ENCODE assay signal across 14 cellular contexts in genomic region chr19:1616875-1617274, GRCh38. TPM values are rescaled to one million over a fixed set of nuclear protein-coding genes. Genes with fewer than 3 reads are reported as not detected.
DNase-seq lines count a peak whose midpoint lies in the region; ATAC-seq and TF ChIP-seq lines count a peak whose summit lies in the region.
"Had no signal": no experiment of that assay in that cellular context is flagged by ENCODE, and none has a peak within 500 bp of the region (broad histone marks: within the 10 kb centered on the region; RNA-seq: fewer than 3 reads in every experiment).

No MANE protein-coding gene starts in this region.

- peaks cover 26% of the 10 kb centered on the region for H3K4me1 Mint-ChIP-seq in activated T-cell treated with anti-CD3 and anti-CD28 coated beads, Interleukin-2, amount 50 U/mL, for 72 hours (ENCODE audit: low read depth)
- peaks cover 21% of the 10 kb centered on the region for H3K4me1 Mint-ChIP-seq in activated naive CD8-positive, alpha-beta T cell treated with anti-CD3 and anti-CD28 coated beads for 36 hours
- peaks cover 9% of the 10 kb centered on the region for H3K4me1 Mint-ChIP-seq in neural crest cell

- peaks cover 0 to 21% of the 10 kb centered on the region in 2 donors for H3K36me3 Mint-ChIP-seq in activated T-cell treated with anti-CD3 and anti-CD28 coated beads, Interleukin-2, amount 50 U/mL, for 72 hours (ENCODE audit: insufficient read depth in 2 of 2)
- peaks cover 29% of the 10 kb centered on the region for H3K36me3 Mint-ChIP-seq in activated naive CD8-positive, alpha-beta T cell treated with anti-CD3 and anti-CD28 coated beads for 36 hours
- peaks cover 19% of the 10 kb centered on the region for H3K36me3 Mint-ChIP-seq in neural crest cell (ENCODE audit: low read depth)

- no peak overlapping the region for H3K4me3 Mint-ChIP-seq in activated T-cell treated with anti-CD3 and anti-CD28 coated beads, Interleukin-2, amount 50 U/mL, for 72 hours
- H3K4me3 Mint-ChIP-seq in activated naive CD8-positive, alpha-beta T cell treated with anti-CD3 and anti-CD28 coated beads for 36 hours, result no peak overlapping the region
- peak overlapping the region; percentile 10 for H3K4me3 Mint-ChIP-seq in neural crest cell

- POLR2A ChIA-PET in HEK293 (lab: Yijun Ruan, JAX), result no interaction called here

- CTCF ChIA-PET in HEK293 (lab: Yijun Ruan, JAX), result interaction anchor here (0.6 to 1.3 kb wide), 4 partner anchors 11 to 210 kb away, joined by 3 to 6 read pairs (median 4); partner anchors contain the start of gene UQCR11

- no peaks in the 10 kb centered on the region for H3K27me3 Mint-ChIP-seq in activated T-cell treated with anti-CD3 and anti-CD28 coated beads, Interleukin-2, amount 50 U/mL, for 72 hours (ENCODE audit: low read depth)
- H3K27me3 Mint-ChIP-seq in activated naive CD8-positive, alpha-beta T cell treated with anti-CD3 and anti-CD28 coated beads for 36 hours, result no peaks in the 10 kb centered on the region
- H3K27me3 Mint-ChIP-seq in neural crest cell (ENCODE audit: low read depth), result peaks cover 7% of the 10 kb centered on the region

- TF ChIP-seq CTCF in HEK293 (tag by site-specific recombination; IDR thresholded peaks at IDR 0.05), result no peak
- no peak for TF ChIP-seq CTCF in neural crest cell (conservative IDR thresholded peaks at IDR 0.05)

- peak in 1 of 2 donors; percentile 30 for ATAC-seq in activated T-cell treated with anti-CD3 and anti-CD28 coated beads, Interleukin-2, amount 50 U/mL, for 72 hours (replicated peaks in 1 of 2)

- no peak overlapping the region for H3K27ac ChIP-seq in HEK293 (ENCODE audit: extremely low read depth, low read depth, low read length)

- H3K9me3 Mint-ChIP-seq in activated T-cell treated with anti-CD3 and anti-CD28 coated beads, Interleukin-2, amount 50 U/mL, for 72 hours, result no peaks in the 10 kb centered on the region
- no peaks in the 10 kb centered on the region for H3K9me3 Mint-ChIP-seq in activated naive CD8-positive, alpha-beta T cell treated with anti-CD3 and anti-CD28 coated beads for 36 hours
- no peaks in the 10 kb centered on the region for H3K9me3 Mint-ChIP-seq in neural crest cell

- no peaks in the 10 kb centered on the region for H3K4me1 ChIP-seq in HEK293 (ENCODE audit: control insufficient read depth, insufficient read depth, low read length)

- no peak for DNase-seq in activated T-cell treated with anti-CD3 and anti-CD28 coated beads, Interleukin-2, amount 50 U/mL, for 72 hours
- DNase-seq in activated T-cell treated with anti-CD3 and anti-CD28 coated beads, Interleukin-2, amount 50 U/mL, for 1 hour, result no peak
- DNase-seq in activated naive CD8-positive, alpha-beta T cell treated with anti-CD3 and anti-CD28 coated beads for 36 hours, result peak; percentile 33
- DNase-seq in neural crest cell (ENCODE audit: low read depth, low spot score) (no peak), OCI-M1 (lab: John Stamatoyannopoulos, UW) (no peak), hepatic stellate cell (ENCODE audit: low spot score) (no peak), NCI-H2107 (lab: John Stamatoyannopoulos, UW) (no peak)
- DNase-seq: activated effector memory CD4-positive, alpha-beta T cell treated with anti-CD3 and anti-CD28 coated beads, Interleukin-2, amount 50 U/mL, for 16 hours; effector CD8-positive, alpha-beta T cell; NCI-H187; NCI-H526 treated with DMSO at 0.1 percent for 48 hours; retina; stimulated activated CD8-positive, alpha-beta memory T cell treated with anti-CD3 and anti-CD28 coated beads, Interleukin-4, amount 100 ng/mL, for 48 hours had no signal

- H3K27ac Mint-ChIP-seq in activated T-cell treated with anti-CD3 and anti-CD28 coated beads, Interleukin-2, amount 50 U/mL, for 72 hours, result peak overlapping the region; percentile 78
- H3K27ac Mint-ChIP-seq in activated naive CD8-positive, alpha-beta T cell treated with anti-CD3 and anti-CD28 coated beads for 36 hours, result peak overlapping the region; percentile 84
- no peak overlapping the region for H3K27ac Mint-ChIP-seq in neural crest cell (ENCODE audit: unreplicated experiment)

- H3K9me3 ChIP-seq in HEK293 (ENCODE audit: control insufficient read depth, insufficient read depth, low read depth, low read length), result no peaks in the 10 kb centered on the region

- no peak overlapping the region for H3K4me3 ChIP-seq in HEK293 (ENCODE audit: low read depth, low read length)

- peaks cover 11 to 93% of the 10 kb centered on the region in 2 experiments; a peak in 2 of 3 replicates for H3K36me3 ChIP-seq in HEK293 (ENCODE audit: control insufficient read depth in 2 of 2, insufficient read depth in 1 of 2, low read length in 2 of 2)

TF ChIP-seq in HEK293, 187 proteins besides CTCF, POLR2A, EP300 and RAD21:
- no peak for TF ChIP-seq ZEB2 (tag by site-specific recombination; IDR thresholded peaks at IDR 0.05)
- TF ChIP-seq GLI2 (tag by site-specific recombination; IDR thresholded peaks at IDR 0.05; ENCODE audit: borderline replicate concordance, low read depth), result no peak
- no peak for TF ChIP-seq ZNF280C (tag by site-specific recombination; IDR thresholded peaks at IDR 0.05)
- no peak for TF ChIP-seq ZNF114 (tag by site-specific recombination; IDR thresholded peaks at IDR 0.05)
- no peak for TF ChIP-seq ZNF391 (tag by site-specific recombination; IDR thresholded peaks at IDR 0.05; ENCODE audit: borderline replicate concordance, low read depth)
- peak; percentile 57; the same call in 1 of the 2 replicates for TF ChIP-seq SCRT2 (tag by site-specific recombination; IDR thresholded peaks at IDR 0.05)

RNA-seq across cellular contexts. Expression of gene UQCR11, which starts 11.6 kb away (rescaled TPM):
- 100 to 1,000 TPM; 103 to 113 TPM for total RNA-seq in activated T-cell treated with anti-CD3 and anti-CD28 coated beads, Interleukin-2, amount 50 U/mL, for 72 hours
- total RNA-seq in activated naive CD8-positive, alpha-beta T cell treated with anti-CD3 and anti-CD28 coated beads for 36 hours, result 100 to 1,000 TPM; 229 to 244 TPM
- total RNA-seq in neural crest cell, result 149 and 165 TPM in 2 replicates

RNA-seq across cellular contexts. Expression of gene MBD3, which starts 24.2 kb away (rescaled TPM):
- 10 to 100 TPM; 71.2 to 77.9 TPM for total RNA-seq in activated T-cell treated with anti-CD3 and anti-CD28 coated beads, Interleukin-2, amount 50 U/mL, for 72 hours
- total RNA-seq in activated naive CD8-positive, alpha-beta T cell treated with anti-CD3 and anti-CD28 coated beads for 36 hours, result 100 to 1,000 TPM; 111 to 117 TPM
- total RNA-seq in neural crest cell, result 157 and 168 TPM in 2 replicates

RNA-seq across cellular contexts. Expression of gene TCF3, which starts 35.5 kb away (rescaled TPM):
- 100 to 1,000 TPM; 112 to 126 TPM for total RNA-seq in activated T-cell treated with anti-CD3 and anti-CD28 coated beads, Interleukin-2, amount 50 U/mL, for 72 hours
- 100 to 1,000 TPM; 106 TPM for total RNA-seq in activated naive CD8-positive, alpha-beta T cell treated with anti-CD3 and anti-CD28 coated beads for 36 hours
- total RNA-seq in neural crest cell, result 348 and 354 TPM in 2 replicates

RNA-seq across cellular contexts. Expression of gene MEX3D, which starts 48.8 kb away (rescaled TPM):
- 1 to 10 TPM; 6.4 to 6.8 TPM for total RNA-seq in activated T-cell treated with anti-CD3 and anti-CD28 coated beads, Interleukin-2, amount 50 U/mL, for 72 hours
- total RNA-seq in activated naive CD8-positive, alpha-beta T cell treated with anti-CD3 and anti-CD28 coated beads for 36 hours, result 1 to 10 TPM; 6.1 to 6.5 TPM
- 102 and 103 TPM in 2 replicates for total RNA-seq in neural crest cell
